In genomic region chrX:16700734-16701133, GRCh38 we compare ENCODE assay signal across 21 cellular contexts. TPM values are rescaled to one million over a fixed set of nuclear protein-coding genes. Genes with fewer than 3 reads are reported as not detected.
A peak's percentile ranks its signal among the peaks of the same experiment; 100 is the strongest.
DNase-seq lines count a peak whose midpoint lies in the region; ATAC-seq, FAIRE-seq and TF ChIP-seq lines count a peak whose summit lies in the region.
"Had no signal": no experiment of that assay in that cellular context is flagged by ENCODE, and none has a peak within 500 bp of the region (broad histone marks: within the 10 kb centered on the region; RNA-seq: fewer than 3 reads in every experiment).

No MANE protein-coding gene starts in this region.

- no peaks in the 10 kb centered on the region for H3K27me3 ChIP-seq in pancreas

- WGBS in pancreas, 2 donors, result 28 to 48% methylated on average over 2 of the region's 2 CpGs

- CTCF ChIA-PET in GM10248 (lab: Yijun Ruan, JAX), result no interaction called here

- peak overlapping the region in 3 of 4 donors; percentile 29 to 46 (median 36) for H3K27ac ChIP-seq in pancreas
- H3K27ac ChIP-seq: BLaER1 had no signal

- H3K9me3 ChIP-seq in pancreas, result no peaks in the 10 kb centered on the region
- H3K9me3 ChIP-seq: BLaER1 had no signal

- H3K36me3 ChIP-seq in pancreas, result no peaks in the 10 kb centered on the region

- no peak for TF ChIP-seq CTCF in pancreas (IDR thresholded peaks at IDR 0.05)
- no peak for TF ChIP-seq CTCF in GM10248 (IDR thresholded peaks at IDR 0.05; ENCODE audit: control extremely low read depth, extremely low read depth, low read depth, missing control alignments)

- peak; percentile 8 for DNase-seq in ELR (ENCODE audit: low read depth)
- DNase-seq in astrocyte of the hippocampus (ENCODE audit: low read depth, low spot score), result peak; percentile 34
- no peak for DNase-seq in left lobe of liver (ENCODE audit: low spot score)
- DNase-seq in pancreas, result peak in 2 of 6 donors; percentile 19 to 21
- DNase-seq in ureter (ENCODE audit: low spot score), result no peak
- no peak for DNase-seq in NCI-H82 (lab: John Stamatoyannopoulos, UW)
- no peak for DNase-seq in GM10248 (ENCODE audit: extremely low spot score)
- DNase-seq: 8988T; AML-193; Calu3; CD4-positive, alpha-beta T cell; DMS 273 treated with DMSO at 0.1 percent for 48 hours; DMS79; EL; GDM1; H7; KG1 had no signal

- H3K4me3 ChIP-seq in pancreas, result no peak overlapping the region
- H3K4me3 ChIP-seq: BLaER1, GM23338 had no signal

- H3K4me1 ChIP-seq in pancreas, result no peaks in the 10 kb centered on the region
- H3K4me1 ChIP-seq: BLaER1 had no signal

- no peak for FAIRE-seq in pancreas (lab: Jason Lieb, UNC)

- POLR2A ChIA-PET in GM10248 (lab: Yijun Ruan, JAX), result no interaction called here

- ATAC-seq in left lobe of liver (peak; percentile 83), pancreas (peak; percentile 78 to 91 (median 83))
- ATAC-seq: GM23338 had no signal

- intact Hi-C loops in pancreas (cut with DNase I), result no loop called here

RNA-seq across cellular contexts. Expression of gene CTPS2, which starts 11.7 kb away (rescaled TPM):
- total RNA-seq in left lobe of liver, result 7.8 TPM
- 10 to 100 TPM in 1 of 6 donors, 1 to 10 TPM in 5; 5.7 to 13.3 (median 8.5) TPM for total RNA-seq in pancreas
- polyA plus RNA-seq in pancreas, result 10 to 100 TPM; 10.1 to 11.5 TPM
- total RNA-seq in ureter, result 17.4 TPM

RNA-seq across cellular contexts. Expression of gene SYAP1, which starts 18.7 kb away (rescaled TPM):
- total RNA-seq in left lobe of liver, result 26.6 TPM
- total RNA-seq in pancreas, result 10 to 100 TPM in 5 of 6 donors, 1 to 10 TPM in 1; 9.1 to 21.5 (median 14.0) TPM
- polyA plus RNA-seq in pancreas, result 1 to 10 TPM; 6.4 to 9.3 TPM
- total RNA-seq in ureter, result 27.3 TPM

RNA-seq across cellular contexts. Expression of gene S100G, which starts 50.8 kb away (rescaled TPM):
- total RNA-seq in left lobe of liver (not detected), pancreas (not detected), ureter (not detected)
- polyA plus RNA-seq in pancreas, result not detected
- total RNA-seq: Calu3; CD4-positive, alpha-beta T cell; GM23338; H7; HT-29 had no signal
- polyA plus RNA-seq: GM23338, IgD-negative memory B cell had no signal

Comparison
In these comparisons a context has a peak if more than half of its experiments do, and no peak if none do; other contexts are left out.
1. DNase-seq: peak in ELR (single experiment) and astrocyte of the hippocampus (single experiment); none in left lobe of liver (single experiment), ureter (single experiment), NCI-H82 (single experiment) and GM10248 (single experiment).